ENCODE assay signal across 8 cellular contexts in genomic region chr10:5629789-5630436, GRCh38. TPM values are rescaled to one million over a fixed set of nuclear protein-coding genes. Genes with fewer than 3 reads are reported as not detected.
DNase-seq lines count a peak whose midpoint lies in the region; ATAC-seq and TF ChIP-seq lines count a peak whose summit lies in the region.

No MANE protein-coding gene starts in this region.

- H3K9me3 ChIP-seq in parathyroid adenoma (ENCODE audit: control insufficient read depth, low read length) (no peaks in the 10 kb centered on the region), upper lobe of right lung (no peaks in the 10 kb centered on the region)

- H3K4me2 ChIP-seq in parathyroid adenoma (ENCODE audit: low read length) = no peak overlapping the region

- intact Hi-C loops in upper lobe of right lung (cut with DNase I) = no loop called here

- H3K27me3 ChIP-seq in parathyroid adenoma (ENCODE audit: control insufficient read depth, insufficient read depth, low read length) = no peaks in the 10 kb centered on the region
- H3K27me3 ChIP-seq in upper lobe of right lung = no peaks in the 10 kb centered on the region

- H3K9ac ChIP-seq in parathyroid adenoma = no peak overlapping the region

- no peak overlapping the region for H3K27ac ChIP-seq in RWPE1
- H3K27ac ChIP-seq in parathyroid adenoma = no peak overlapping the region
- no peak overlapping the region for H3K27ac ChIP-seq in upper lobe of right lung

- no peak overlapping the region for H2AFZ ChIP-seq in parathyroid adenoma

- CTCF ChIA-PET in RWPE1 (lab: Yijun Ruan, JAX) = interaction anchor here (0.6 to 1.4 kb wide), 9 partner anchors 11 to 214 kb away, joined by 3 to 7 read pairs (median 3); no protein-coding TSS in a partner anchor

- H3K4me1 ChIP-seq in parathyroid adenoma (no peaks in the 10 kb centered on the region), upper lobe of right lung (no peaks in the 10 kb centered on the region)

- ATAC-seq in GM21360 (IDR thresholded peaks at IDR 0.05; ENCODE audit: unreplicated experiment) = peak; percentile 75
- peak; percentile 83 for ATAC-seq in upper lobe of right lung

- DNase-seq in DMS 273 treated with DMSO at 0.1 percent for 48 hours (lab: John Stamatoyannopoulos, UW) (peak; percentile 16), HT-29 (ENCODE audit: low spot score) (peak; percentile 93), RWPE1 (ENCODE audit: low spot score) (peak; percentile 70), germinal center (ENCODE audit: low spot score) (peak; percentile 81), upper lobe of right lung (peak; percentile 87)
- DNase-seq in activated effector memory CD4-positive, alpha-beta T cell treated with anti-CD3 and anti-CD28 coated beads, Interleukin-2, amount 50 U/mL, for 16 hours = peak; percentile 93

- H3K4me3 ChIP-seq in parathyroid adenoma (ENCODE audit: low read depth, low read length) (no peak overlapping the region), upper lobe of right lung (no peak overlapping the region)

- H3K36me3 ChIP-seq in parathyroid adenoma (ENCODE audit: control insufficient read depth, insufficient read depth, low read length) (no peaks in the 10 kb centered on the region), upper lobe of right lung (no peaks in the 10 kb centered on the region)

- H3K79me2 ChIP-seq in parathyroid adenoma = no peaks in the 10 kb centered on the region

- POLR2A ChIA-PET in RWPE1 (lab: Yijun Ruan, JAX; ENCODE audit: low non-redundant PET) = interaction anchor here (0.6 kb wide), 1 partner anchor 46 kb away, joined by 4 read pairs; no protein-coding TSS in a partner anchor

- TF ChIP-seq CTCF in RWPE1 (conservative IDR thresholded peaks at IDR 0.05; ENCODE audit: low read depth) (peak; percentile 75), parathyroid adenoma (IDR thresholded peaks at IDR 0.05) (peak; percentile 90), upper lobe of right lung (IDR thresholded peaks at IDR 0.05) (peak; percentile 94)

RNA-seq across cellular contexts. Expression of gene ASB13, which starts 36.5 kb away (rescaled TPM):
- total RNA-seq in HT-29 (2014; rRNA removed; shearing (Covaris generic)) = 32.6 and 34.7 TPM in 2 replicates
- total RNA-seq in upper lobe of right lung = 23.0 TPM

RNA-seq across cellular contexts. Expression of gene TASOR2, which starts 54.7 kb away (rescaled TPM):
- total RNA-seq in HT-29 (2014; rRNA removed; shearing (Covaris generic)) = 49.7 and 67.4 TPM in 2 replicates
- total RNA-seq in upper lobe of right lung = 63.7 TPM

Comparison
In these comparisons a context has a peak if more than half of its experiments do, and no peak if none do; other contexts are left out.
1. DNase-seq: peak in every context shown above with its lines; median percentile 93 in HT-29; 93 in activated effector memory CD4-positive, alpha-beta T cell treated with anti-CD3 and anti-CD28 coated beads, Interleukin-2, amount 50 U/mL, for 16 hours; 87 in upper lobe of right lung; 81 in germinal center; 70 in RWPE1; 16 in DMS 273 treated with DMSO at 0.1 percent for 48 hours.